Comparison of ENCODE assay signal across 8 cellular contexts in genomic region chr1:40449684-40450490, GRCh38. TPM values are rescaled to one million over a fixed set of nuclear protein-coding genes. Genes with fewer than 3 reads are reported as not detected.
DNase-seq lines count a peak whose midpoint lies in the region; ATAC-seq and TF ChIP-seq lines count a peak whose summit lies in the region.

ZFP69B (plus strand) TSS chr1:40450476; CDS start chr1:40450962, 486 bp downstream.

- H3K4me1 ChIP-seq in prostate gland (replicated peaks): no peaks in the 10 kb centered on the region

- H3K27me3 ChIP-seq in prostate gland (replicated peaks; ENCODE audit: insufficient read depth): no peaks in the 10 kb centered on the region

- H3K4me3 ChIP-seq in GM12875 (ENCODE audit: low read depth, low read length) (peak within 1 kb of the TSS; percentile 86), prostate gland (peak within 1 kb of the TSS; percentile 58 to 71)

- DNase-seq in NCI-H146 (lab: John Stamatoyannopoulos, UW) (peak; percentile 87), T-helper 1 cell (peak; percentile 78 to 91 (median 80)), amygdala (lab: John Stamatoyannopoulos, UW) (peak; percentile 40 to 93 (median 81)), left ventricle myocardium superior (peak; percentile 98), prostate gland (ENCODE audit: low spot score) (peak; percentile 78), ureter (ENCODE audit: low spot score) (peak; percentile 89)

- ATAC-seq in HG02840 (IDR thresholded peaks at IDR 0.05; ENCODE audit: low FRiP score, unreplicated experiment) (peak; percentile 75), left ventricle myocardium superior (peak; percentile 100)

- WGBS in prostate gland: under 1% methylated on average over 64 of the region's 64 CpGs

- no peaks in the 10 kb centered on the region for H3K9me3 ChIP-seq in prostate gland

- H3K27ac ChIP-seq in prostate gland: peak within 1 kb of the TSS; percentile 45 to 72

- H3K36me3 ChIP-seq in prostate gland: no peaks in the 10 kb centered on the region

- TF ChIP-seq CTCF in GM12875 (IDR thresholded peaks at IDR 0.05; ENCODE audit: borderline replicate concordance, insufficient read depth, low read depth, low read length) (no peak), prostate gland (IDR thresholded peaks at IDR 0.05) (peak in 1 of 4 experiments; percentile 23)

- peak; percentile 55 for TF ChIP-seq POLR2A in prostate gland (IDR thresholded peaks at IDR 0.05)

- intact Hi-C loops in left ventricle myocardium superior (cut with micrococcal nuclease) (no loop called here), prostate gland (cut with DNase I) (no loop called here)

RNA-seq across cellular contexts. Expression of gene ZFP69B, which starts in this region (rescaled TPM):
- total RNA-seq in left ventricle myocardium superior (0.87 TPM), prostate gland (1 to 10 TPM in 1 of 2 donors, under 1 TPM in 1; 0.46 to 2.9 TPM), ureter (2.5 TPM)

Comparison
In these comparisons a context has a peak if more than half of its experiments do, and no peak if none do; other contexts are left out.
1. Peak in every context shown above with its lines: DNase-seq, ATAC-seq, H3K4me3 ChIP-seq and H3K27ac ChIP-seq.
2. Peak in DNase-seq and ATAC-seq in left ventricle myocardium superior; RNA of the gene not detected or under 1 TPM.